Comparison of ENCODE assay signal across 18 cellular contexts in genomic region chr2:26925100-26925791, GRCh38. TPM values are rescaled to one million over a fixed set of nuclear protein-coding genes. Genes with fewer than 3 reads are reported as not detected.
DNase-seq lines count a peak whose midpoint lies in the region; ATAC-seq, FAIRE-seq and TF ChIP-seq lines count a peak whose summit lies in the region.
"Had no signal": no experiment of that assay in that cellular context is flagged by ENCODE, and none has a peak within 500 bp of the region (broad histone marks: within the 10 kb centered on the region; RNA-seq: fewer than 3 reads in every experiment).

No MANE protein-coding gene starts in this region.

- H3K4me1 Mint-ChIP-seq in nephron progenitor cell, result peaks cover 30% of the 10 kb centered on the region

- H3K27ac ChIP-seq in right atrium auricular region, result no peak overlapping the region
- no peak overlapping the region for H3K27ac ChIP-seq in H1 (ENCODE audit: low read depth, low read length)
- H3K27ac ChIP-seq: gastroesophageal sphincter, Peyer's patch had no signal

- intact Hi-C loops in cardiac septum (cut with DNase I), result no loop called here

- no peak for TF ChIP-seq POLR2A in H1 (IDR thresholded peaks at IDR 0.05; ENCODE audit: control extremely low read depth in 1 of 2, low read depth in 2 of 2, low read length in 2 of 2)

- TF ChIP-seq RAD21 in H1 (IDR thresholded peaks at IDR 0.05 in 1 of 2, conservative IDR thresholded peaks at IDR 0.05 in 1 of 2; ENCODE audit: low read depth in 2 of 2, low read length in 2 of 2), result no peak

- peak overlapping the region; percentile 20 for H3K27ac Mint-ChIP-seq in nephron progenitor cell
- H3K27ac Mint-ChIP-seq: naive B cell had no signal

- no peak overlapping the region for H3K23ac ChIP-seq in H1 (ENCODE audit: insufficient read length)

- CTCF ChIA-PET in H1 (lab: Charles Lee; ENCODE audit: partially characterized antibody), result interaction anchor here (0.9 to 4.6 kb wide), 7 partner anchors 8 to 79 kb away, joined by 3 to 34 read pairs (median 3); no protein-coding TSS in a partner anchor

- no peaks in the 10 kb centered on the region for H3K79me2 ChIP-seq in H1 (ENCODE audit: control insufficient read depth in 1 of 2, insufficient read depth in 2 of 2, low read length in 2 of 2)

- H3K36me3 Mint-ChIP-seq in nephron progenitor cell (ENCODE audit: low read depth), result peaks cover 7% of the 10 kb centered on the region
- H3K36me3 Mint-ChIP-seq: naive B cell had no signal

- no peak overlapping the region for H2AFZ ChIP-seq in H1 (ENCODE audit: low read length)

- no peak overlapping the region for H3K56ac ChIP-seq in H1 (replicated peaks; ENCODE audit: insufficient read length, low read depth, low read length)

- no peak overlapping the region for H2BK20ac ChIP-seq in H1 (ENCODE audit: low read length)

- no peak overlapping the region for H4K8ac ChIP-seq in H1 (ENCODE audit: extremely low read depth, insufficient read depth, low read length)

- ATAC-seq in GM19463 (IDR thresholded peaks at IDR 0.05; ENCODE audit: unreplicated experiment), result no peak
- ATAC-seq: gastroesophageal sphincter had no signal

- peaks cover 5% of the 10 kb centered on the region for H3K27me3 Mint-ChIP-seq in nephron progenitor cell (ENCODE audit: low read depth, poor library complexity)

- WGBS in H1 (ENCODE audit: extremely low coverage in 1 of 2, insufficient coverage in 1 of 2, insufficient read length in 1 of 2, insufficient replicate concordance in 2 of 2, low coverage in 1 of 2, low lambda C conversion rate in 2 of 2, missing lambda C conversion rate in 1 of 2), 2 experiments, result 77% methylated on average over 9 of the region's 9 CpGs; no CpG with 5 or more reads in 1 of the 2 experiments

- H3K23me2 ChIP-seq in H1 (ENCODE audit: low read depth, low read length), result no peaks in the 10 kb centered on the region

- H3K4me1 ChIP-seq in right atrium auricular region (no peaks in the 10 kb centered on the region), H1 (replicated peaks in 1 of 4; ENCODE audit: control insufficient read depth in 3 of 4, insufficient read depth in 4 of 4, low read length in 3 of 4) (peaks cover 0 to 8% (median 5%) of the 10 kb centered on the region in 4 experiments; a peak in 5 of 7 replicates)
- H3K4me1 ChIP-seq: Peyer's patch had no signal

- 0 out of 2 replicates have a peak overlapping the region, but pooled peaks have one; percentile 77 for H2BK15ac ChIP-seq in H1 (ENCODE audit: low read length)

- H2BK120ac ChIP-seq in H1 (replicated peaks; ENCODE audit: low read depth, low read length), result no peak overlapping the region

- no peaks in the 10 kb centered on the region for H4K20me1 ChIP-seq in H1 (replicated peaks in 1 of 2; ENCODE audit: control insufficient read depth in 1 of 2, insufficient read depth in 2 of 2, low read length in 2 of 2)

- DNase-seq in cardiac septum (ENCODE audit: low spot score) (peak; percentile 60), right atrium auricular region (ENCODE audit: low spot score) (no peak), H1 (ENCODE audit: low read depth in 1 of 2, low spot score in 2 of 2) (no peak), nephron progenitor cell (no peak), RCC 7860 (ENCODE audit: low spot score) (no peak), GM19240 (ENCODE audit: insufficient read length, low spot score) (no peak)
- DNase-seq in activated CD4-positive, alpha-beta T cell treated with anti-CD3 and anti-CD28 coated beads, Interleukin-2, amount 50 U/mL, for 4 hours, result no peak
- DNase-seq: activated CD4-positive, alpha-beta T cell treated with anti-CD3 and anti-CD28 coated beads for 48 hours; activated naive CD4-positive, alpha-beta T cell treated with Interleukin-2 at 50 U/mL for 16 hours; C1 segment of cervical spinal cord; MM.1S; naive B cell; NCI-H146 had no signal

- TF ChIP-seq CTCF in right atrium auricular region (IDR thresholded peaks at IDR 0.05), result no peak
- TF ChIP-seq CTCF in H1 (IDR thresholded peaks at IDR 0.05; ENCODE audit: control extremely low read depth in 1 of 3, insufficient read depth in 1 of 3, low read depth in 1 of 3, low read length in 3 of 3), result no peak
- no peak for TF ChIP-seq CTCF in nephron progenitor cell (IDR thresholded peaks at IDR 0.05)

- H3K79me1 ChIP-seq in H1 (ENCODE audit: low read depth, low read length), result no peaks in the 10 kb centered on the region

- H2BK5ac ChIP-seq in H1 (ENCODE audit: low read depth, low read length), result peak overlapping the region; percentile 20; the same call in 1 of the 2 replicates

- TF ChIP-seq EP300 in H1 (IDR thresholded peaks at IDR 0.05; ENCODE audit: borderline replicate concordance in 1 of 2, low read depth in 2 of 2, low read length in 2 of 2), result no peak

- H2AK5ac ChIP-seq in H1 (ENCODE audit: low read depth, low read length), result no peak overlapping the region

- H3K4me3 Mint-ChIP-seq in nephron progenitor cell, result no peak overlapping the region
- H3K4me3 Mint-ChIP-seq: naive B cell had no signal

- H3K9me3 Mint-ChIP-seq in nephron progenitor cell, result no peaks in the 10 kb centered on the region
- H3K9me3 Mint-ChIP-seq: naive B cell had no signal

- 0 out of 2 replicates have a peak overlapping the region, but pooled peaks have one; percentile 11 for H3K18ac ChIP-seq in H1 (ENCODE audit: extremely low read depth, low read length)

- H4K91ac ChIP-seq in H1 (replicated peaks; ENCODE audit: insufficient read length, low read length), result no peak overlapping the region

- no peaks in the 10 kb centered on the region for H3K9me3 ChIP-seq in right atrium auricular region
- H3K9me3 ChIP-seq in H1 (ENCODE audit: insufficient read depth in 2 of 2, low read depth in 1 of 2, low read length in 1 of 2), result no peaks in the 10 kb centered on the region
- H3K9me3 ChIP-seq: gastroesophageal sphincter, Peyer's patch had no signal

- H3K4me2 ChIP-seq in H1 (ENCODE audit: insufficient read depth in 1 of 2, low read depth in 2 of 2, low read length in 2 of 2), result no peak overlapping the region

- POLR2A ChIA-PET in H1 (lab: Charles Lee; ENCODE audit: partially characterized antibody), result interaction anchor here (1.0 kb wide), 1 partner anchor 11 kb away, joined by 3 read pairs; no protein-coding TSS in a partner anchor

- H3K36me3 ChIP-seq in right atrium auricular region (no peaks in the 10 kb centered on the region), H1 (ENCODE audit: control insufficient read depth in 2 of 4, insufficient read depth in 4 of 4, low read length in 3 of 4) (no peaks in the 10 kb centered on the region; a peak in 1 of 8 replicates)
- H3K36me3 ChIP-seq: gastroesophageal sphincter, Peyer's patch had no signal

- H3K4me3 ChIP-seq in right atrium auricular region (no peak overlapping the region), H1 (ENCODE audit: extremely low read depth in 1 of 4, insufficient read depth in 2 of 4, low read depth in 3 of 4, low read length in 4 of 4) (no peak overlapping the region)
- H3K4me3 ChIP-seq: gastroesophageal sphincter, lung, Peyer's patch had no signal

- FAIRE-seq in H1 (lab: Jason Lieb, UNC), result no peak
- FAIRE-seq in RCC 7860 (lab: Jason Lieb, UNC), result no peak
- FAIRE-seq: A204.1 had no signal

- H3K27me3 ChIP-seq in right atrium auricular region (no peaks in the 10 kb centered on the region), H1 (replicated peaks in 1 of 4; ENCODE audit: control insufficient read depth in 3 of 4, extremely low read depth in 1 of 4, insufficient read depth in 3 of 4, low read length in 3 of 4) (no peaks in the 10 kb centered on the region; a peak in 1 of 7 replicates)
- H3K27me3 ChIP-seq: Peyer's patch had no signal

- no peak overlapping the region for H4K5ac ChIP-seq in H1 (ENCODE audit: insufficient read length, low read depth, low read length)

- no peak overlapping the region for H3K4ac ChIP-seq in H1 (replicated peaks; ENCODE audit: insufficient read length, low read depth, low read length)

- no peak overlapping the region for H3K9ac ChIP-seq in H1 (replicated peaks in 1 of 4; ENCODE audit: extremely low read depth in 1 of 4, low read depth in 3 of 4, low read length in 3 of 4)

- H3K14ac ChIP-seq in H1 (ENCODE audit: insufficient read length), result no peak overlapping the region

- H2BK12ac ChIP-seq in H1 (ENCODE audit: low read depth, low read length), result peak overlapping the region; percentile 93; the same call in 1 of the 2 replicates

TF ChIP-seq in H1, 55 proteins besides CTCF, POLR2A, EP300 and RAD21:
- TF ChIP-seq PHF8 (conservative IDR thresholded peaks at IDR 0.05; ENCODE audit: low read depth, low read length), result no peak
- TF ChIP-seq HDAC2 (IDR thresholded peaks at IDR 0.05; ENCODE audit: borderline replicate concordance in 1 of 2, low read depth in 2 of 2, low read length in 2 of 2), result no peak
- no peak for TF ChIP-seq GABPA (IDR thresholded peaks at IDR 0.05; ENCODE audit: borderline replicate concordance, insufficient read depth, low read length)
- TF ChIP-seq TEAD4 (IDR thresholded peaks at IDR 0.05; ENCODE audit: low read depth, low read length), result peak; percentile 65

RNA-seq across cellular contexts. Expression of gene MAPRE3, which starts 45.2 kb away (rescaled TPM):
- total RNA-seq in cardiac septum (43.1 TPM), right atrium auricular region (10 to 100 TPM; 20.6 to 33.4 TPM)
- 6.6 and 7.5 TPM in 2 replicates for total RNA-seq in H1 (2021; fragmentation: NEBNext Ultra II Directional; extraction: Animal tissue kit (Norgen Biotek cat#: 25700))
- polyA plus RNA-seq in H1 (2011; rRNA removed), result 4.9 and 8.9 TPM in 2 replicates
- 6.7 TPM for polyA plus RNA-seq in H1 (2011; cell fraction: cytosol; rRNA removed)
- polyA plus RNA-seq in H1 (2011; cell fraction: nucleus; rRNA removed), result 32.7 TPM
- polyA plus RNA-seq in H1 (2012, experiment 1 of 2), result 7.2 to 11.0 TPM (median 9.3 TPM) in 4 replicates
- polyA plus RNA-seq in H1 (2012, experiment 2 of 2), result 7.4 TPM
- polyA plus RNA-seq in H1 (2013, experiment 1 of 2), result 3.5 TPM
- polyA plus RNA-seq in H1 (2013, experiment 2 of 2), result 3.6 TPM
- polyA minus RNA-seq in H1 (2011; rRNA and poly(A)+ RNA removed), result 2.6 and 4.0 TPM in 2 replicates
- 4.4 TPM for polyA minus RNA-seq in H1 (2011; cell fraction: cytosol; rRNA and poly(A)+ RNA removed)
- 5.1 TPM for polyA minus RNA-seq in H1 (2011; cell fraction: nucleus; rRNA and poly(A)+ RNA removed)
